35 cellular contexts compared by ENCODE assay signal in the genomic region with DNA sequence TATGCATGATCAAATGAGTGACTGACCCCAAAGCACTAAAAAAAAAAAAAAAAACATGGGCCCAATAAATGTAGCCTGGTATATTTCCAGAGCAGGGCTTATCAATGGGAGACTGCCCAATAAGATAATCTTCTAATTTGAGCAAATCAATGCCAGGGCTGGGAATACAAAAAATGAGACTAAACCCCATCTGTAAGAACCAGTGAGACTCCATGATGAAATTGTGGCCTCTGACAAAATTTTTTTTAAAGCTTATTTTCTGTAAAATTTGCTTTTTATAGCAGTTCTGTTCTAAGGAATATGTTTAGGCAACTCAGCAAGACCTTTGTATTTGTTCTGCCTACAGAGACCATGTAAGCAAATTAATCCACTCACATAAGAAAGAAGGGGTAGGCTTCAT.
"Had no signal": no experiment of that assay in that cellular context is flagged by ENCODE, and none has a peak within 500 bp of the region (broad histone marks: within the 10 kb centered on the region; RNA-seq: fewer than 3 reads in every experiment).

No MANE protein-coding gene starts in this region.

- DNase-seq: activated B cell treated with CpG ODN at 0.5 μM for 24 hours; activated CD4-positive, alpha-beta memory T cell treated with anti-CD3 and anti-CD28 coated beads for 36 hours; activated CD4-positive, alpha-beta T cell treated with anti-CD3 and anti-CD28 coated beads for 4 hours; activated CD4-positive, alpha-beta T cell treated with anti-CD3 and anti-CD28 coated beads, Interleukin-2, amount 10 ng/mL, durations not matched to agents 24 days and 14 days; activated CD4-positive, alpha-beta T cell treated with anti-CD3 and anti-CD28 coated beads, Interleukin-2, amount 50 U/mL, for 1 hour; activated CD4-positive, alpha-beta T cell treated with anti-CD3 and anti-CD28 coated beads, Interleukin-2, amount 50 U/mL, for 4 hours; activated CD4-positive, CD25-positive, alpha-beta regulatory T cell treated with anti-CD3 and anti-CD28 coated beads, Interleukin-2, amount 50 U/mL, for 72 hours; activated CD8-positive, alpha-beta memory T cell treated with anti-CD3 and anti-CD28 coated beads, Interleukin-2, amount 50 U/mL, for 4 hours; activated CD8-positive, alpha-beta T cell treated with anti-CD3 and anti-CD28 coated beads for 36 hours; activated effector memory CD4-positive, alpha-beta T cell treated with anti-CD3 and anti-CD28 coated beads, Interleukin-2, amount 50 U/mL, for 16 hours; activated gamma-delta T cell treated with Interleukin-2 at 50 U/mL for 16 hours; activated naive CD4-positive, alpha-beta T cell; activated naive CD4-positive, alpha-beta T cell treated with anti-CD3 and anti-CD28 coated beads for 36 hours; activated naive CD4-positive, alpha-beta T cell treated with anti-CD3 and anti-CD28 coated beads, Interleukin-2, amount 50 U/mL, for 16 hours; activated naive CD8-positive, alpha-beta T cell treated with anti-CD3 and anti-CD28 coated beads for 36 hours; activated T-cell treated with anti-CD3 and anti-CD28 coated beads for 4 hours; activated T-cell treated with anti-CD3 and anti-CD28 coated beads, Interleukin-2, amount 50 U/mL, for 1 hour; activated T-cell treated with anti-CD3 and anti-CD28 coated beads, Interleukin-2, amount 50 U/mL, for 4 hours; activated T-cell treated with anti-CD3 and anti-CD28 coated beads, Interleukin-2, amount 50 U/mL, for 72 hours; adrenal gland; amniotic stem cell; aorta; body of pancreas; brain microvascular endothelial cell; cerebellar nuclear complex; T-helper 2 cell; T-helper 9 cell had no signal

- H3K27ac Mint-ChIP-seq: activated B cell treated with CpG ODN at 0.5 μM for 24 hours; activated CD4-positive, alpha-beta memory T cell treated with anti-CD3 and anti-CD28 coated beads for 36 hours; activated CD4-positive, alpha-beta T cell treated with anti-CD3 and anti-CD28 coated beads, Interleukin-2, amount 10 ng/mL, durations not matched to agents 24 days and 14 days; activated CD8-positive, alpha-beta T cell treated with anti-CD3 and anti-CD28 coated beads for 36 hours; activated naive CD4-positive, alpha-beta T cell treated with anti-CD3 and anti-CD28 coated beads for 36 hours; activated naive CD4-positive, alpha-beta T cell treated with anti-CD3 and anti-CD28 coated beads, Interleukin-2, amount 50 U/mL, for 72 hours; activated naive CD8-positive, alpha-beta T cell treated with anti-CD3 and anti-CD28 coated beads for 36 hours; activated T-cell treated with anti-CD3 and anti-CD28 coated beads, Interleukin-2, amount 50 U/mL, for 72 hours; activated T-helper 1 cell treated with anti-CD3 and anti-CD28 coated beads, Interleukin-12 subunit alpha, Interleukin-12 subunit beta, Interleukin-2, Interleukin-4 antibody, amounts not matched to agents 30 ng/mL and 10 ng/mL and 1 ng/mL, durations not matched to agents 14 hours and 24 hours and 36 hours; activated T-helper 17 cell treated with anti-CD3 and anti-CD28 coated beads, Interleukin-2, amount 50 U/mL, for 72 hours; T-helper 1 cell treated with Interleukin-12 subunit alpha and Interleukin-12 subunit beta and Interleukin-4 antibody, amounts not matched to agents 30 μg/mL and 1 μg/mL, for 36 hours; T-helper 2 cell treated with Interferon-gamma antibody and Interleukin-4, amounts not matched to agents 5 μg/mL and 100 μg/mL, for 36 hours had no signal

- H3K4me1 ChIP-seq: body of pancreas, breast epithelium had no signal

- H3K9me3 Mint-ChIP-seq: activated B cell treated with CpG ODN at 0.5 μM for 24 hours; activated CD4-positive, alpha-beta memory T cell treated with anti-CD3 and anti-CD28 coated beads for 36 hours; activated CD4-positive, alpha-beta T cell treated with anti-CD3 and anti-CD28 coated beads, Interleukin-2, amount 10 ng/mL, durations not matched to agents 24 days and 14 days; activated CD8-positive, alpha-beta T cell treated with anti-CD3 and anti-CD28 coated beads for 36 hours; activated naive CD4-positive, alpha-beta T cell treated with anti-CD3 and anti-CD28 coated beads for 36 hours; activated naive CD4-positive, alpha-beta T cell treated with anti-CD3 and anti-CD28 coated beads, Interleukin-2, amount 50 U/mL, for 72 hours; activated naive CD8-positive, alpha-beta T cell treated with anti-CD3 and anti-CD28 coated beads for 36 hours; activated T-cell treated with anti-CD3 and anti-CD28 coated beads, Interleukin-2, amount 50 U/mL, for 4 hours; activated T-cell treated with anti-CD3 and anti-CD28 coated beads, Interleukin-2, amount 50 U/mL, for 72 hours; activated T-helper 1 cell treated with anti-CD3 and anti-CD28 coated beads, Interleukin-12 subunit alpha, Interleukin-12 subunit beta, Interleukin-2, Interleukin-4 antibody, amounts not matched to agents 30 ng/mL and 10 ng/mL and 1 ng/mL, durations not matched to agents 14 hours and 24 hours and 36 hours; activated T-helper 17 cell treated with anti-CD3 and anti-CD28 coated beads, Interleukin-2, amount 50 U/mL, for 72 hours; central memory CD8-positive, alpha-beta T cell; T-helper 1 cell treated with Interleukin-12 subunit alpha and Interleukin-12 subunit beta and Interleukin-4 antibody, amounts not matched to agents 30 μg/mL and 1 μg/mL, for 36 hours; T-helper 2 cell treated with Interferon-gamma antibody and Interleukin-4, amounts not matched to agents 5 μg/mL and 100 μg/mL, for 36 hours had no signal

- H3K9me3 ChIP-seq: adrenal gland, body of pancreas, breast epithelium had no signal

- H3K27me3 ChIP-seq: adrenal gland, body of pancreas, breast epithelium had no signal

- H3K4me1 Mint-ChIP-seq: activated B cell treated with CpG ODN at 0.5 μM for 24 hours; activated naive CD8-positive, alpha-beta T cell treated with anti-CD3 and anti-CD28 coated beads for 36 hours; activated T-helper 17 cell treated with anti-CD3 and anti-CD28 coated beads, Interleukin-2, amount 50 U/mL, for 72 hours; central memory CD8-positive, alpha-beta T cell had no signal

- H3K4me3 Mint-ChIP-seq: activated B cell treated with CpG ODN at 0.5 μM for 24 hours; activated CD4-positive, alpha-beta memory T cell treated with anti-CD3 and anti-CD28 coated beads for 36 hours; activated CD4-positive, alpha-beta T cell treated with anti-CD3 and anti-CD28 coated beads, Interleukin-2, amount 10 ng/mL, durations not matched to agents 24 days and 14 days; activated CD8-positive, alpha-beta T cell treated with anti-CD3 and anti-CD28 coated beads for 36 hours; activated naive CD4-positive, alpha-beta T cell treated with anti-CD3 and anti-CD28 coated beads for 36 hours; activated naive CD8-positive, alpha-beta T cell treated with anti-CD3 and anti-CD28 coated beads for 36 hours; activated T-cell treated with anti-CD3 and anti-CD28 coated beads, Interleukin-2, amount 50 U/mL, for 4 hours; activated T-cell treated with anti-CD3 and anti-CD28 coated beads, Interleukin-2, amount 50 U/mL, for 72 hours; activated T-helper 1 cell treated with anti-CD3 and anti-CD28 coated beads, Interleukin-12 subunit alpha, Interleukin-12 subunit beta, Interleukin-2, Interleukin-4 antibody, amounts not matched to agents 30 ng/mL and 10 ng/mL and 1 ng/mL, durations not matched to agents 14 hours and 24 hours and 36 hours; activated T-helper 17 cell treated with anti-CD3 and anti-CD28 coated beads, Interleukin-2, amount 50 U/mL, for 72 hours; central memory CD8-positive, alpha-beta T cell; T-helper 1 cell treated with Interleukin-12 subunit alpha and Interleukin-12 subunit beta and Interleukin-4 antibody, amounts not matched to agents 30 μg/mL and 1 μg/mL, for 36 hours; T-helper 2 cell treated with Interferon-gamma antibody and Interleukin-4, amounts not matched to agents 5 μg/mL and 100 μg/mL, for 36 hours had no signal

- H3K36me3 Mint-ChIP-seq: activated CD4-positive, alpha-beta memory T cell treated with anti-CD3 and anti-CD28 coated beads for 36 hours; activated naive CD4-positive, alpha-beta T cell treated with anti-CD3 and anti-CD28 coated beads, Interleukin-2, amount 50 U/mL, for 72 hours; activated naive CD8-positive, alpha-beta T cell treated with anti-CD3 and anti-CD28 coated beads for 36 hours had no signal

- H3K4me3 ChIP-seq: adrenal gland, body of pancreas, breast epithelium had no signal

- ATAC-seq: activated CD8-positive, alpha-beta T cell treated with anti-CD3 and anti-CD28 coated beads for 36 hours; activated naive CD4-positive, alpha-beta T cell treated with anti-CD3 and anti-CD28 coated beads, Interleukin-2, amount 50 U/mL, for 72 hours; activated T-cell treated with anti-CD3 and anti-CD28 coated beads, Interleukin-2, amount 50 U/mL, for 4 hours; activated T-cell treated with anti-CD3 and anti-CD28 coated beads, Interleukin-2, amount 50 U/mL, for 72 hours; activated T-helper 17 cell treated with anti-CD3 and anti-CD28 coated beads, Interleukin-2, amount 50 U/mL, for 72 hours; body of pancreas had no signal

- H3K27ac ChIP-seq: adrenal gland, body of pancreas, brain microvascular endothelial cell, breast epithelium, VCaP had no signal

- H3K36me3 ChIP-seq: adrenal gland, brain microvascular endothelial cell, breast epithelium had no signal
